In genomic region chr7:39465055-39465929, GRCh38 we compare ENCODE assay signal across 8 cellular contexts.
A peak's percentile ranks its signal among the peaks of the same experiment; 100 is the strongest.
DNase-seq lines count a peak whose midpoint lies in the region; ATAC-seq and TF ChIP-seq lines count a peak whose summit lies in the region.

No MANE protein-coding gene starts in this region.

- peak; percentile 86 for TF ChIP-seq CTCF in activated CD8-positive, alpha-beta T cell treated with anti-CD3 and anti-CD28 coated beads for 36 hours (IDR thresholded peaks at IDR 0.05)
- TF ChIP-seq CTCF in gastroesophageal sphincter (IDR thresholded peaks at IDR 0.05) = peak; percentile 62 to 78 (median 66)

- no peak for TF ChIP-seq POLR2A in gastroesophageal sphincter (IDR thresholded peaks at IDR 0.05)

- H3K4me1 Mint-ChIP-seq in activated CD8-positive, alpha-beta T cell treated with anti-CD3 and anti-CD28 coated beads for 36 hours (ENCODE audit: low read depth) = peaks cover 7% of the 10 kb centered on the region

- POLR2A ChIA-PET in activated CD8-positive, alpha-beta T cell treated with anti-CD3 and anti-CD28 coated beads for 36 hours (lab: Charles Lee) = no interaction called here

- 35 to 38% methylated on average over 16 to 17 of the region's 18 CpGs for WGBS in gastroesophageal sphincter (ENCODE audit: low coverage in 1 of 2), 2 donors

- H3K36me3 Mint-ChIP-seq in activated CD8-positive, alpha-beta T cell treated with anti-CD3 and anti-CD28 coated beads for 36 hours (ENCODE audit: low read depth) = no peaks in the 10 kb centered on the region

- H3K27me3 ChIP-seq in gastroesophageal sphincter = peaks cover 30% of the 10 kb centered on the region
- no peaks in the 10 kb centered on the region for H3K27me3 ChIP-seq in effector memory CD4-positive, alpha-beta T cell (replicated peaks; ENCODE audit: control insufficient read depth, insufficient read depth, low read length, poor library complexity, severe bottlenecking)

- CTCF ChIA-PET in activated CD8-positive, alpha-beta T cell treated with anti-CD3 and anti-CD28 coated beads for 36 hours (lab: Charles Lee) = interaction anchor here (0.7 to 4.0 kb wide), 11 partner anchors 11 to 669 kb away, joined by 3 to 33 read pairs (median 3); no protein-coding TSS in a partner anchor

- intact Hi-C loops in activated CD8-positive, alpha-beta T cell treated with anti-CD3 and anti-CD28 coated beads for 36 hours (cut with micrococcal nuclease) = loop anchor here (5.0 to 10.0 kb wide), 2 partner anchors 530 to 668 kb away; no protein-coding TSS in a partner anchor

- peaks cover 3% of the 10 kb centered on the region for H3K27me3 Mint-ChIP-seq in activated CD8-positive, alpha-beta T cell treated with anti-CD3 and anti-CD28 coated beads for 36 hours

- H3K9me3 ChIP-seq in gastroesophageal sphincter = no peaks in the 10 kb centered on the region
- H3K9me3 ChIP-seq in effector memory CD4-positive, alpha-beta T cell (ENCODE audit: control insufficient read depth, low read length) = no peaks in the 10 kb centered on the region

- no peak for TF ChIP-seq EP300 in gastroesophageal sphincter (IDR thresholded peaks at IDR 0.05)

- no peak overlapping the region for H3K27ac ChIP-seq in gastroesophageal sphincter
- H3K27ac ChIP-seq in effector memory CD4-positive, alpha-beta T cell (ENCODE audit: insufficient read depth, low read length, poor library complexity, severe bottlenecking) = no peak overlapping the region

- no peak overlapping the region for H3K4me3 ChIP-seq in gastroesophageal sphincter
- no peak overlapping the region for H3K4me3 ChIP-seq in effector memory CD4-positive, alpha-beta T cell (ENCODE audit: insufficient read depth, low read depth, low read length, poor library complexity, severe bottlenecking)

- H3K4me1 ChIP-seq in gastroesophageal sphincter = peaks cover 0 to 6% (median 0%) of the 10 kb centered on the region in 3 donors
- no peaks in the 10 kb centered on the region for H3K4me1 ChIP-seq in effector memory CD4-positive, alpha-beta T cell (ENCODE audit: control insufficient read depth, insufficient read depth, low read length, poor library complexity, severe bottlenecking)

- DNase-seq in COLO668 (lab: John Stamatoyannopoulos, UW; ENCODE audit: unreplicated experiment) (peak; percentile 61), NCI-H226 (peak; percentile 29), pons (ENCODE audit: low spot score) (peak; percentile 35)
- DNase-seq in activated CD8-positive, alpha-beta T cell treated with anti-CD3 and anti-CD28 coated beads for 36 hours = peak; percentile 68
- no peak for DNase-seq in effector memory CD4-positive, alpha-beta T cell

- no peak overlapping the region for H3K4me3 Mint-ChIP-seq in activated CD8-positive, alpha-beta T cell treated with anti-CD3 and anti-CD28 coated beads for 36 hours

- peak; percentile 93 for ATAC-seq in GM18519 (IDR thresholded peaks at IDR 0.05; ENCODE audit: low FRiP score, unreplicated experiment)
- peak; percentile 80 for ATAC-seq in HG03025 (IDR thresholded peaks at IDR 0.05; ENCODE audit: low FRiP score, unreplicated experiment)
- peak; percentile 90 for ATAC-seq in activated CD8-positive, alpha-beta T cell treated with anti-CD3 and anti-CD28 coated beads for 36 hours
- ATAC-seq in gastroesophageal sphincter = no peak

- H3K27ac Mint-ChIP-seq in activated CD8-positive, alpha-beta T cell treated with anti-CD3 and anti-CD28 coated beads for 36 hours = no peak overlapping the region

- no peaks in the 10 kb centered on the region for H3K9me3 Mint-ChIP-seq in activated CD8-positive, alpha-beta T cell treated with anti-CD3 and anti-CD28 coated beads for 36 hours

- no peaks in the 10 kb centered on the region for H3K36me3 ChIP-seq in gastroesophageal sphincter
- no peaks in the 10 kb centered on the region for H3K36me3 ChIP-seq in effector memory CD4-positive, alpha-beta T cell (ENCODE audit: control insufficient read depth, insufficient read depth, low read length)

Comparison
In these comparisons a context has a peak if more than half of its experiments do, and no peak if none do; other contexts are left out.
1. DNase-seq: peak in COLO668 (single experiment), NCI-H226 (single experiment), activated CD8-positive, alpha-beta T cell treated with anti-CD3 and anti-CD28 coated beads for 36 hours (single experiment) and pons (single experiment); none in effector memory CD4-positive, alpha-beta T cell (0 of 3).